ENCODE assay signal across 8 cellular contexts in genomic region chr5:98929123-98929981, GRCh38. TPM values are rescaled to one million over a fixed set of nuclear protein-coding genes. Genes with fewer than 3 reads are reported as not detected.
DNase-seq lines count a peak whose midpoint lies in the region; ATAC-seq and TF ChIP-seq lines count a peak whose summit lies in the region.

No MANE protein-coding gene starts in this region.

- H3K27me3 ChIP-seq in HUES6 (ENCODE audit: control insufficient read depth, insufficient read depth, low read length) = no peaks in the 10 kb centered on the region

- peak; percentile 96 for DNase-seq in DMS 273 (lab: John Stamatoyannopoulos, UW; ENCODE audit: unreplicated experiment)
- DNase-seq in OCI-M1 (lab: John Stamatoyannopoulos, UW) = peak; percentile 98
- peak; percentile 94 for DNase-seq in activated T-cell treated with anti-CD3 and anti-CD28 coated beads, Interleukin-2, amount 50 U/mL, for 1 hour
- peak; percentile 87 for DNase-seq in epithelial cell of proximal tubule (ENCODE audit: low read depth)
- peak; percentile 91 for DNase-seq in mucosa of gallbladder (ENCODE audit: low spot score)
- DNase-seq in stimulated activated CD8-positive, alpha-beta memory T cell treated with anti-CD3 and anti-CD28 coated beads, Interleukin-4, amount 100 ng/mL, for 24 hours (ENCODE audit: low read depth) = peak; percentile 90

- H3K9ac ChIP-seq in HUES6 (ENCODE audit: low read length) = peak overlapping the region; percentile 92

- H3K36me3 ChIP-seq in HUES6 (ENCODE audit: control insufficient read depth, insufficient read depth, low read length) = peaks cover 17% of the 10 kb centered on the region

- H3K27ac ChIP-seq in HUES6 (ENCODE audit: low read depth, low read length) = peak overlapping the region; percentile 52; the same call in 1 of the 2 replicates

- no peak for TF ChIP-seq CTCF in epithelial cell of proximal tubule (conservative IDR thresholded peaks at IDR 0.05; ENCODE audit: low read depth, low read length)

- peaks cover 5% of the 10 kb centered on the region; the same call in 1 of the 2 replicates for H3K4me1 ChIP-seq in HUES6 (ENCODE audit: control insufficient read depth, insufficient read depth, low read length)

- H3K4me3 ChIP-seq in HUES6 (ENCODE audit: low read depth, low read length) = peak overlapping the region; percentile 94
- H3K4me3 ChIP-seq in epithelial cell of proximal tubule (ENCODE audit: low read depth, low read length) = peak overlapping the region; percentile 93

- peak; percentile 60 for ATAC-seq in GM21447 (IDR thresholded peaks at IDR 0.05; ENCODE audit: unreplicated experiment)

- H3K9me3 ChIP-seq in HUES6 (ENCODE audit: control insufficient read depth, insufficient read depth, low read depth, low read length) = no peaks in the 10 kb centered on the region

RNA-seq across cellular contexts. Expression of gene CHD1, which starts 0.5 kb away (rescaled TPM):
- total RNA-seq in epithelial cell of proximal tubule = 16.8 and 32.3 TPM in 2 replicates
- 26.5 TPM for total RNA-seq in mucosa of gallbladder

Comparison
In these comparisons a context has a peak if more than half of its experiments do, and no peak if none do; other contexts are left out.
1. Peak in every context shown above with its lines: DNase-seq, ATAC-seq, H3K4me3 ChIP-seq and H3K27ac ChIP-seq.